In genomic region chr13:113209880-113210421, GRCh38 we compare ENCODE assay signal across 8 cellular contexts. TPM values are rescaled to one million over a fixed set of nuclear protein-coding genes. Genes with fewer than 3 reads are reported as not detected.
DNase-seq lines count a peak whose midpoint lies in the region; ATAC-seq and TF ChIP-seq lines count a peak whose summit lies in the region.

No MANE protein-coding gene starts in this region.

- intact Hi-C loops in left ventricle myocardium superior (cut with micrococcal nuclease), result no loop called here

- no peaks in the 10 kb centered on the region for H3K27me3 Mint-ChIP-seq in activated naive CD8-positive, alpha-beta T cell treated with anti-CD3 and anti-CD28 coated beads, Interleukin-2, amount 10 ng/mL, durations not matched to agents 7 days and 5 days

- POLR2A ChIA-PET in activated naive CD8-positive, alpha-beta T cell treated with anti-CD3 and anti-CD28 coated beads, Interleukin-2, amount 10 ng/mL, durations not matched to agents 7 days and 5 days (lab: Charles Lee), result interaction anchor here (1.0 to 2.9 kb wide), 11 partner anchors 22 to 374 kb away, joined by 3 to 16 read pairs (median 4); partner anchors contain the start of genes LAMP1, MCF2L and TFDP1

- peaks cover 15% of the 10 kb centered on the region; the same call in 1 of the 2 replicates for H4K20me1 ChIP-seq in SU-DHL-6 (ENCODE audit: low read depth, low read length)

- H3K27me3 ChIP-seq in SU-DHL-6 (ENCODE audit: low read length), result no peaks in the 10 kb centered on the region

- H3K79me2 ChIP-seq in SU-DHL-6 (ENCODE audit: insufficient read depth, low read length), result peaks cover 87% of the 10 kb centered on the region

- peaks cover 25% of the 10 kb centered on the region for H3K36me3 Mint-ChIP-seq in activated naive CD8-positive, alpha-beta T cell treated with anti-CD3 and anti-CD28 coated beads, Interleukin-2, amount 10 ng/mL, durations not matched to agents 7 days and 5 days

- H3K27ac Mint-ChIP-seq in activated naive CD8-positive, alpha-beta T cell treated with anti-CD3 and anti-CD28 coated beads, Interleukin-2, amount 10 ng/mL, durations not matched to agents 7 days and 5 days, result peak overlapping the region; percentile 72

- peaks cover 6% of the 10 kb centered on the region; the same call in 1 of the 2 replicates for H3K36me3 ChIP-seq in SU-DHL-6 (ENCODE audit: low read length)

- peak overlapping the region; percentile 89 for H3K27ac ChIP-seq in SU-DHL-6 (ENCODE audit: low read depth, low read length)

- H3F3A ChIP-seq in SU-DHL-6 (ENCODE audit: insufficient read depth), result peaks cover 10% of the 10 kb centered on the region

- H3K9ac ChIP-seq in SU-DHL-6 (ENCODE audit: low read length), result peak overlapping the region; percentile 92

- H3K9me3 Mint-ChIP-seq in activated naive CD8-positive, alpha-beta T cell treated with anti-CD3 and anti-CD28 coated beads, Interleukin-2, amount 10 ng/mL, durations not matched to agents 7 days and 5 days, result no peaks in the 10 kb centered on the region

- peak overlapping the region; percentile 93 for H3K4me2 ChIP-seq in SU-DHL-6 (ENCODE audit: low read depth, low read length, poor library complexity, severe bottlenecking)

- no peak overlapping the region for H2AFZ ChIP-seq in SU-DHL-6 (ENCODE audit: low read depth, low read length, severe bottlenecking)

- H3K4me1 Mint-ChIP-seq in activated naive CD8-positive, alpha-beta T cell treated with anti-CD3 and anti-CD28 coated beads, Interleukin-2, amount 10 ng/mL, durations not matched to agents 7 days and 5 days, result peaks cover 53% of the 10 kb centered on the region

- peak; percentile 44 for ATAC-seq in GM21515 (IDR thresholded peaks at IDR 0.05; ENCODE audit: unreplicated experiment)
- ATAC-seq in activated naive CD8-positive, alpha-beta T cell treated with anti-CD3 and anti-CD28 coated beads, Interleukin-2, amount 10 ng/mL, durations not matched to agents 7 days and 5 days (ENCODE audit: low read depth), result peak; percentile 60
- peak; percentile 0 for ATAC-seq in left ventricle myocardium superior

- peak overlapping the region; percentile 74 for H3K4me3 Mint-ChIP-seq in activated naive CD8-positive, alpha-beta T cell treated with anti-CD3 and anti-CD28 coated beads, Interleukin-2, amount 10 ng/mL, durations not matched to agents 7 days and 5 days

- H3K9me2 ChIP-seq in SU-DHL-6 (replicated peaks; ENCODE audit: insufficient read depth, low read length), result no peaks in the 10 kb centered on the region

- DNase-seq in DMS79 treated with DMSO at 0.1 percent for 48 hours (lab: John Stamatoyannopoulos, UW) (peak; percentile 43), HuH-7 (ENCODE audit: low spot score) (peak; percentile 51), left ventricle myocardium superior (peak; percentile 67), retina (peak; percentile 76), NCI-H1436 (lab: John Stamatoyannopoulos, UW) (no peak)
- peak; percentile 81 for DNase-seq in activated naive CD8-positive, alpha-beta T cell treated with anti-CD3 and anti-CD28 coated beads, Interleukin-2, amount 10 ng/mL, durations not matched to agents 7 days and 5 days

- TF ChIP-seq CTCF in SU-DHL-6 (IDR thresholded peaks at IDR 0.05; ENCODE audit: insufficient read depth, low read length, poor library complexity, severe bottlenecking), result no peak

- no peaks in the 10 kb centered on the region for H3K9me3 ChIP-seq in SU-DHL-6 (ENCODE audit: insufficient read depth, low read length)

- peak overlapping the region; percentile 74 for H3K4me3 ChIP-seq in SU-DHL-6 (ENCODE audit: insufficient read depth, low read length, poor library complexity, severe bottlenecking)

RNA-seq across cellular contexts. Expression of gene CUL4A, which starts 0.5 kb away (rescaled TPM):
- 10 to 100 TPM; 66.0 to 66.3 TPM for total RNA-seq in activated naive CD8-positive, alpha-beta T cell treated with anti-CD3 and anti-CD28 coated beads, Interleukin-2, amount 10 ng/mL, durations not matched to agents 7 days and 5 days
- total RNA-seq in left ventricle myocardium superior, result 160 TPM

RNA-seq across cellular contexts. Expression of gene PCID2, which starts 1.5 kb away (rescaled TPM):
- 10 to 100 TPM; 59.3 to 60.8 TPM for total RNA-seq in activated naive CD8-positive, alpha-beta T cell treated with anti-CD3 and anti-CD28 coated beads, Interleukin-2, amount 10 ng/mL, durations not matched to agents 7 days and 5 days
- 61.3 TPM for total RNA-seq in left ventricle myocardium superior

RNA-seq across cellular contexts. Expression of gene PROZ, which starts 51.5 kb away (rescaled TPM):
- not detected for total RNA-seq in activated naive CD8-positive, alpha-beta T cell treated with anti-CD3 and anti-CD28 coated beads, Interleukin-2, amount 10 ng/mL, durations not matched to agents 7 days and 5 days
- not detected for total RNA-seq in left ventricle myocardium superior

Comparison
In these comparisons a context has a peak if more than half of its experiments do, and no peak if none do; other contexts are left out.
1. ATAC-seq: peak in every context shown above with its lines; median percentile 60 in activated naive CD8-positive, alpha-beta T cell treated with anti-CD3 and anti-CD28 coated beads, Interleukin-2, amount 10 ng/mL, durations not matched to agents 7 days and 5 days; 44 in GM21515; 0 in left ventricle myocardium superior.